Comparison of ENCODE assay signal across 1 cellular context in genomic region chr1:117059678-117060440, GRCh38.
TF ChIP-seq lines count a peak whose summit lies in the region.

Gene TTF2, plus strand, starts transcription at chr1:117060326. Its CDS starts 21 bp downstream, at chr1:117060347.

TF ChIP-seq in K562, 482 proteins besides CTCF, POLR2A, EP300 and RAD21 (continued from another document and continues in another):
- peak; percentile 22; the same call in 1 of the 2 replicates for TF ChIP-seq RREB1 (CRISPR knock-in tag; IDR thresholded peaks at IDR 0.05)
- no peak for TF ChIP-seq RBM14 (IDR thresholded peaks at IDR 0.05; ENCODE audit: borderline replicate concordance, insufficient read depth, low read depth, low read length)
- peak; percentile 34; the same call in 1 of the 2 replicates for TF ChIP-seq SAFB (IDR thresholded peaks at IDR 0.05; ENCODE audit: borderline replicate concordance, low read depth, low read length)
- peak; percentile 79 for TF ChIP-seq POLR2AphosphoS5 (IDR thresholded peaks at IDR 0.05; ENCODE audit: control insufficient read depth, insufficient read depth, low read depth, low read length)
- TF ChIP-seq BRD4 (IDR thresholded peaks at IDR 0.05): peak; percentile 86
- TF ChIP-seq ZNF57 (CRISPR knock-in tag; IDR thresholded peaks at IDR 0.05): 0 out of 2 replicates have a peak, but pooled peaks have one; percentile 7
- peak; percentile 77 for TF ChIP-seq TAF1 (IDR thresholded peaks at IDR 0.05; ENCODE audit: control insufficient read depth, extremely low read depth, insufficient read depth, low read length, severe bottlenecking)
- TF ChIP-seq E2F6 (IDR thresholded peaks at IDR 0.05; ENCODE audit: borderline replicate concordance in 1 of 2, extremely low read depth in 1 of 2, insufficient read depth in 1 of 2, insufficient read length in 1 of 2, low read depth in 1 of 2, low read length in 1 of 2, poor library complexity in 1 of 2, severe bottlenecking in 1 of 2): peak; percentile 66 to 78
- TF ChIP-seq ZBTB2 (IDR thresholded peaks at IDR 0.05): peak; percentile 14; the same call in 1 of the 2 replicates
- TF ChIP-seq ZNF511 (CRISPR knock-in tag; IDR thresholded peaks at IDR 0.05): peak; percentile 77; the same call in 1 of the 2 replicates
- TF ChIP-seq GTF2F1 (IDR thresholded peaks at IDR 0.05; ENCODE audit: low read depth, low read length): 0 out of 2 replicates have a peak, but pooled peaks have one; percentile 37
- TF ChIP-seq NFYB (IDR thresholded peaks at IDR 0.05; ENCODE audit: extremely low read depth, insufficient read length): peak; percentile 88
- no peak for TF ChIP-seq WHSC1 (IDR thresholded peaks at IDR 0.05; ENCODE audit: low read length)
- peak; percentile 94 for TF ChIP-seq EP400 (IDR thresholded peaks at IDR 0.05)
- TF ChIP-seq UBTF (IDR thresholded peaks at IDR 0.05; ENCODE audit: borderline replicate concordance in 1 of 2, low read depth in 2 of 2, low read length in 2 of 2): peak in 1 of 2 experiments; percentile 53; a peak in 1 of 4 replicates
- no peak for TF ChIP-seq EWSR1 (IDR thresholded peaks at IDR 0.05; ENCODE audit: borderline replicate concordance, low read depth, partially characterized antibody)
- TF ChIP-seq PTTG1 (tag; IDR thresholded peaks at IDR 0.05; ENCODE audit: low read depth): no peak
- peak; percentile 91 for TF ChIP-seq SUPT5H (IDR thresholded peaks at IDR 0.05)
- TF ChIP-seq GABPB1 (CRISPR knock-in tag; IDR thresholded peaks at IDR 0.05): peak; percentile 54
- peak; percentile 94 for TF ChIP-seq ZFX (CRISPR knock-in tag; IDR thresholded peaks at IDR 0.05)
- peak; percentile 66 for TF ChIP-seq CREB3L1 (IDR thresholded peaks at IDR 0.05; ENCODE audit: borderline replicate concordance, low read depth)
- no peak for TF ChIP-seq RHOXF2B (CRISPR knock-in tag; conservative IDR thresholded peaks at IDR 0.05)
- no peak for TF ChIP-seq ZNF134 (CRISPR knock-in tag; conservative IDR thresholded peaks at IDR 0.05)
- TF ChIP-seq JUN (IDR thresholded peaks at IDR 0.05; ENCODE audit: borderline replicate concordance, low read depth, low read length): no peak; the same call in none of the 2 replicates
- no peak for TF ChIP-seq JUN (CRISPR knock-in tag; IDR thresholded peaks at IDR 0.05; ENCODE audit: borderline replicate concordance)
- TF ChIP-seq IFI16 (CRISPR knock-in tag; IDR thresholded peaks at IDR 0.05): no peak
- TF ChIP-seq TAF7 (tag; IDR thresholded peaks at IDR 0.05): peak; percentile 49; the same call in 1 of the 2 replicates
- peak; percentile 91 for TF ChIP-seq TBP (optimal IDR thresholded peaks at IDR 0.05; ENCODE audit: low read depth, low read length)
- peak; percentile 41; the same call in 1 of the 2 replicates for TF ChIP-seq HDAC2 (IDR thresholded peaks at IDR 0.05)
- 0 out of 2 replicates have a peak, but pooled peaks have one; percentile 13 for TF ChIP-seq ZNF764 (CRISPR knock-in tag; IDR thresholded peaks at IDR 0.05; ENCODE audit: low read depth)
- no peak for TF ChIP-seq THRB (CRISPR knock-in tag; conservative IDR thresholded peaks at IDR 0.05)
- TF ChIP-seq ZBTB34 (CRISPR knock-in tag; IDR thresholded peaks at IDR 0.05): no peak
- TF ChIP-seq ZNF512 (tag; IDR thresholded peaks at IDR 0.05): no peak
- TF ChIP-seq RB1 (IDR thresholded peaks at IDR 0.05; ENCODE audit: low read depth): peak; percentile 73; the same call in 1 of the 2 replicates
- peak; percentile 67; the same call in 1 of the 2 replicates for TF ChIP-seq SMAD4 (CRISPR knock-in tag; conservative IDR thresholded peaks at IDR 0.05)
- peak; percentile 19; the same call in 1 of the 2 replicates for TF ChIP-seq BHLHE40 (IDR thresholded peaks at IDR 0.05; ENCODE audit: low read length)
- no peak for TF ChIP-seq ATF3 (IDR thresholded peaks at IDR 0.05)
- TF ChIP-seq ATF3 (CRISPR knock-in tag; conservative IDR thresholded peaks at IDR 0.05): peak; percentile 59; the same call in 1 of the 2 replicates
- TF ChIP-seq BCOR (IDR thresholded peaks at IDR 0.05): peak; percentile 48; the same call in 1 of the 2 replicates
- TF ChIP-seq ELF4 (CRISPR knock-in tag; IDR thresholded peaks at IDR 0.05): peak; percentile 86; the same call in 1 of the 2 replicates
- TF ChIP-seq MLX (CRISPR knock-in tag; conservative IDR thresholded peaks at IDR 0.05): no peak
- peak; percentile 38; the same call in 1 of the 2 replicates for TF ChIP-seq LEF1 (IDR thresholded peaks at IDR 0.05)
- no peak for TF ChIP-seq TEAD2 (tag; IDR thresholded peaks at IDR 0.05)
- peak; percentile 78 for TF ChIP-seq CXXC5 (CRISPR knock-in tag; IDR thresholded peaks at IDR 0.05)
